ENCODE assay signal across 9 cellular contexts in genomic region chr11:11157201-11157600, GRCh38.
DNase-seq lines count a peak whose midpoint lies in the region; ATAC-seq, FAIRE-seq and TF ChIP-seq lines count a peak whose summit lies in the region.
"Had no signal": no experiment of that assay in that cellular context is flagged by ENCODE, and none has a peak within 500 bp of the region (broad histone marks: within the 10 kb centered on the region; RNA-seq: fewer than 3 reads in every experiment).

No MANE protein-coding gene starts in this region.

- TF ChIP-seq POLR2A in H54 (IDR thresholded peaks at IDR 0.05; ENCODE audit: low read depth, low read length): no peak

- H3K36me3 Mint-ChIP-seq in chondrocyte (ENCODE audit: low read depth) (no peaks in the 10 kb centered on the region), nephron progenitor cell (ENCODE audit: low read depth) (no peaks in the 10 kb centered on the region)
- H3K36me3 Mint-ChIP-seq: memory B cell had no signal

- no peaks in the 10 kb centered on the region for H3K4me1 Mint-ChIP-seq in chondrocyte (ENCODE audit: low read depth)
- no peaks in the 10 kb centered on the region for H3K4me1 Mint-ChIP-seq in nephron progenitor cell

- TF ChIP-seq CTCF in chondrocyte (IDR thresholded peaks at IDR 0.05): peak; percentile 73
- TF ChIP-seq CTCF in nephron progenitor cell (IDR thresholded peaks at IDR 0.05): peak; percentile 46

- H3K9me3 Mint-ChIP-seq in chondrocyte (ENCODE audit: low read depth) (no peaks in the 10 kb centered on the region), nephron progenitor cell (no peaks in the 10 kb centered on the region)

- FAIRE-seq in H54 (lab: Jason Lieb, UNC): no peak

- H3K27ac Mint-ChIP-seq in chondrocyte (ENCODE audit: unreplicated experiment) (no peak overlapping the region), nephron progenitor cell (no peak overlapping the region)
- H3K27ac Mint-ChIP-seq: memory B cell had no signal

- H3K27me3 Mint-ChIP-seq in chondrocyte (ENCODE audit: low read depth) (no peaks in the 10 kb centered on the region), nephron progenitor cell (ENCODE audit: low read depth, poor library complexity) (peaks cover 15% of the 10 kb centered on the region)

- H3K4me3 Mint-ChIP-seq in chondrocyte (ENCODE audit: unreplicated experiment): no peak overlapping the region
- H3K4me3 Mint-ChIP-seq in nephron progenitor cell: no peak overlapping the region

- no peak for ATAC-seq in HG02759 (IDR thresholded peaks at IDR 0.05; ENCODE audit: unreplicated experiment)
- ATAC-seq in GM21528 (IDR thresholded peaks at IDR 0.05; ENCODE audit: low FRiP score, unreplicated experiment): no peak

- DNase-seq in AG20443 (ENCODE audit: low spot score) (peak; percentile 70), H54 (ENCODE audit: insufficient read length, low spot score) (peak; percentile 9), T-helper 9 cell (peak; percentile 60), chondrocyte (ENCODE audit: low spot score) (no peak), nephron progenitor cell (peak; percentile 42), NCI-H2107 treated with DMSO at 0.1 percent for 48 hours (lab: John Stamatoyannopoulos, UW; ENCODE audit: unreplicated experiment) (no peak)

Comparison
In these comparisons a context has a peak if more than half of its experiments do, and no peak if none do; other contexts are left out.
1. DNase-seq: peak in AG20443 (single experiment), H54 (single experiment), T-helper 9 cell (single experiment) and nephron progenitor cell (single experiment); none in chondrocyte (single experiment) and NCI-H2107 treated with DMSO at 0.1 percent for 48 hours (single experiment).